17 cellular contexts compared by ENCODE assay signal in the genomic region with DNA sequence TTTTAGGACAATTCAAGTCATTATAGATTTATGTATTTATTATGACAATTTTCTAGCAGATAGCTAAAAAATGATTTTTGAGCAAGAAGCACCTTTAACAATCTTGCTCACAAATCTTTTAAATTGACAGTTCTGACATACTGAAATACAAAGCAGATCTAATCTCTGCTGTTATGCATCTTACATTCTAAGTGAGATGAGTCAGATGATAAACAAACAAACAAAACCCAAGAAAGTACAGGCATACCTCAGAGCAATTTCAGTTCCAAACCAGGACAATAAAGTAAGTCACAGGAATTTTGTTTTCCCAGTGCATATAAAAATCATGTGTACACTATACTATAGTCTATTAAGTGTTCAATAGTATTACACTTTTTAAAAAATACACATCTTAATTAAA.
"Had no signal": no experiment of that assay in that cellular context is flagged by ENCODE, and none has a peak within 500 bp of the region (broad histone marks: within the 10 kb centered on the region; RNA-seq: fewer than 3 reads in every experiment).

No MANE protein-coding gene starts in this region.

- H3K4me3 ChIP-seq: adrenal gland, mucosa of descending colon, prostate gland, transverse colon, uterus had no signal

- H3K9me3 ChIP-seq: adrenal gland, mucosa of descending colon, prostate gland, uterus had no signal

- H3K27me3 ChIP-seq: adrenal gland, transverse colon, uterus had no signal

- H3K27ac ChIP-seq: adrenal gland, epithelial cell of prostate, prostate gland, transverse colon, uterus had no signal

- H3K4me1 ChIP-seq: adrenal gland, prostate gland, transverse colon, uterus had no signal

- H3K36me3 ChIP-seq: adrenal gland, prostate gland, transverse colon, uterus had no signal

- ATAC-seq: left ventricle myocardium superior; mucosa of descending colon; right cardiac atrium; stimulated activated naive CD8-positive, alpha-beta T cell treated with anti-CD3 and anti-CD28 coated beads, Interleukin-15, Interleukin-2, amounts not matched to agents 100 U/mL and 50 U/mL, for 24 hours had no signal

- DNase-seq: activated CD4-positive, alpha-beta T cell treated with anti-CD3 and anti-CD28 coated beads, Interleukin-2, amount 50 U/mL, for 4 hours; activated gamma-delta T cell; adrenal gland; head of caudate nucleus; left ventricle myocardium superior; mucosa of descending colon; naive B cell; right cardiac atrium; stimulated activated CD4-positive, alpha-beta T cell treated with anti-CD3 and anti-CD28 coated beads, Interleukin-2, amount 100 ng/mL, for 24 hours; stimulated activated naive CD8-positive, alpha-beta T cell treated with anti-CD3 and anti-CD28 coated beads, Interleukin-15, Interleukin-2, amounts not matched to agents 100 U/mL and 50 U/mL, for 24 hours; transverse colon; uterus had no signal

- FAIRE-seq: astrocyte, frontal cortex, TTC549 had no signal
